ENCODE assay signal across 12 cellular contexts in genomic region chr4:159107203-159107921, GRCh38. TPM values are rescaled to one million over a fixed set of nuclear protein-coding genes. Genes with fewer than 3 reads are reported as not detected.
DNase-seq lines count a peak whose midpoint lies in the region; TF ChIP-seq lines count a peak whose summit lies in the region.
"Had no signal": no experiment of that assay in that cellular context is flagged by ENCODE, and none has a peak within 500 bp of the region (broad histone marks: within the 10 kb centered on the region; RNA-seq: fewer than 3 reads in every experiment).

No MANE protein-coding gene starts in this region.

- peaks cover 11% of the 10 kb centered on the region for H3K27me3 Mint-ChIP-seq in brain
- peaks cover 1% of the 10 kb centered on the region for H3K27me3 Mint-ChIP-seq in neural crest cell (ENCODE audit: low read depth)

- H3K27ac Mint-ChIP-seq in brain (peak overlapping the region in 3 of 5 experiments; percentile 16 to 69 (median 33)), neural crest cell (ENCODE audit: unreplicated experiment) (no peak overlapping the region)

- no peak overlapping the region for H3K27ac ChIP-seq in HEK293 (ENCODE audit: extremely low read depth, low read depth, low read length)
- H3K27ac ChIP-seq: SJCRH30 had no signal

- H3K4me1 ChIP-seq in HEK293 (ENCODE audit: control insufficient read depth, insufficient read depth, low read length) = peaks cover 10% of the 10 kb centered on the region

- DNase-seq in EL (peak; percentile 12), neural crest cell (ENCODE audit: low read depth, low spot score) (no peak), retina (no peak), NK-92 (lab: John Stamatoyannopoulos, UW; ENCODE audit: unreplicated experiment) (no peak)
- DNase-seq in NK-92 treated with Interleukin-12 subunit alpha and Interleukin-12 subunit beta, amount 100 ng/mL, for 24 hours (lab: John Stamatoyannopoulos, UW) = no peak
- DNase-seq: activated effector memory CD4-positive, alpha-beta T cell treated with anti-CD3 and anti-CD28 coated beads, Interleukin-2, amount 50 U/mL, for 16 hours; effector CD4-positive, alpha-beta T cell; midbrain; MM.1S; SJCRH30 had no signal

- peaks cover 18% of the 10 kb centered on the region for H3K36me3 Mint-ChIP-seq in brain
- no peaks in the 10 kb centered on the region for H3K36me3 Mint-ChIP-seq in neural crest cell (ENCODE audit: low read depth)

- CTCF ChIA-PET in HEK293 (lab: Yijun Ruan, JAX) = interaction anchor here (0.6 to 1.9 kb wide), 3 partner anchors 23 to 324 kb away, joined by 3 to 4 read pairs (median 4); no protein-coding TSS in a partner anchor

- no peak overlapping the region for H3K4me3 ChIP-seq in HEK293 (ENCODE audit: low read depth, low read length)
- H3K4me3 ChIP-seq: SJCRH30 had no signal

- TF ChIP-seq CTCF in HEK293 (tag by site-specific recombination; IDR thresholded peaks at IDR 0.05) (no peak), brain (conservative IDR thresholded peaks at IDR 0.05) (no peak), neural crest cell (conservative IDR thresholded peaks at IDR 0.05) (no peak)

- H3K36me3 ChIP-seq in HEK293 (ENCODE audit: control insufficient read depth in 2 of 2, insufficient read depth in 1 of 2, low read length in 2 of 2) = no peaks in the 10 kb centered on the region
- H3K36me3 ChIP-seq: SJCRH30 had no signal

- peaks cover 0 to 7% (median 0%) of the 10 kb centered on the region in 5 experiments for H3K9me3 Mint-ChIP-seq in brain
- no peaks in the 10 kb centered on the region for H3K9me3 Mint-ChIP-seq in neural crest cell

- POLR2A ChIA-PET in HEK293 (lab: Yijun Ruan, JAX) = no interaction called here

- no peaks in the 10 kb centered on the region for H3K9me3 ChIP-seq in HEK293 (ENCODE audit: control insufficient read depth, insufficient read depth, low read depth, low read length)
- H3K9me3 ChIP-seq: SJCRH30 had no signal

- H3K4me3 Mint-ChIP-seq in brain (peak overlapping the region; percentile 75 to 99 (median 98)), neural crest cell (peak overlapping the region; percentile 68)

- H3K4me1 Mint-ChIP-seq in brain = peaks cover 66% of the 10 kb centered on the region
- H3K4me1 Mint-ChIP-seq in neural crest cell = peaks cover 43% of the 10 kb centered on the region

TF ChIP-seq in HEK293, 187 proteins besides CTCF, POLR2A, EP300 and RAD21:
- TF ChIP-seq, protein P1, sequence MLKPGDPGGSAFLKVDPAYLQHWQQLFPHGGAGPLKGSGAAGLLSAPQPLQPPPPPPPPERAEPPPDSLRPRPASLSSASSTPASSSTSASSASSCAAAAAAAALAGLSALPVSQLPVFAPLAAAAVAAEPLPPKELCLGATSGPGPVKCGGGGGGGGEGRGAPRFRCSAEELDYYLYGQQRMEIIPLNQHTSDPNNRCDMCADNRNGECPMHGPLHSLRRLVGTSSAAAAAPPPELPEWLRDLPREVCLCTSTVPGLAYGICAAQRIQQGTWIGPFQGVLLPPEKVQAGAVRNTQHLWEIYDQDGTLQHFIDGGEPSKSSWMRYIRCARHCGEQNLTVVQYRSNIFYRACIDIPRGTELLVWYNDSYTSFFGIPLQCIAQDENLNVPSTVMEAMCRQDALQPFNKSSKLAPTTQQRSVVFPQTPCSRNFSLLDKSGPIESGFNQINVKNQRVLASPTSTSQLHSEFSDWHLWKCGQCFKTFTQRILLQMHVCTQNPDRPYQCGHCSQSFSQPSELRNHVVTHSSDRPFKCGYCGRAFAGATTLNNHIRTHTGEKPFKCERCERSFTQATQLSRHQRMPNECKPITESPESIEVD (tag by site-specific recombination; IDR thresholded peaks at IDR 0.05) = peak; percentile 93
- 0 out of 2 replicates have a peak, but pooled peaks have one; percentile 19 for TF ChIP-seq SP7 (tag by site-specific recombination; IDR thresholded peaks at IDR 0.05)
- TF ChIP-seq ZSCAN23 (tag by site-specific recombination; IDR thresholded peaks at IDR 0.05) = no peak
- TF ChIP-seq SP2 (tag by site-specific recombination; IDR thresholded peaks at IDR 0.05) = no peak
- TF ChIP-seq ZNF785 (tag by site-specific recombination; IDR thresholded peaks at IDR 0.05) = no peak
- peak; percentile 50 for TF ChIP-seq SCRT2 (tag by site-specific recombination; IDR thresholded peaks at IDR 0.05)
- TF ChIP-seq ZBTB8A (tag by site-specific recombination; IDR thresholded peaks at IDR 0.05) = 0 out of 2 replicates have a peak, but pooled peaks have one; percentile 14
TF ChIP-seq in HEK293: peak in this region for 4.

RNA-seq across cellular contexts. Expression of gene RAPGEF2, which starts 4.5 kb away (rescaled TPM):
- polyA plus RNA-seq in brain (ENCODE audit: insufficient read depth, low read depth, low replicate concordance) = 14.9 TPM
- total RNA-seq in neural crest cell = 44.2 and 49.9 TPM in 2 replicates
